ENCODE assay signal across 32 cellular contexts in the genomic region with DNA sequence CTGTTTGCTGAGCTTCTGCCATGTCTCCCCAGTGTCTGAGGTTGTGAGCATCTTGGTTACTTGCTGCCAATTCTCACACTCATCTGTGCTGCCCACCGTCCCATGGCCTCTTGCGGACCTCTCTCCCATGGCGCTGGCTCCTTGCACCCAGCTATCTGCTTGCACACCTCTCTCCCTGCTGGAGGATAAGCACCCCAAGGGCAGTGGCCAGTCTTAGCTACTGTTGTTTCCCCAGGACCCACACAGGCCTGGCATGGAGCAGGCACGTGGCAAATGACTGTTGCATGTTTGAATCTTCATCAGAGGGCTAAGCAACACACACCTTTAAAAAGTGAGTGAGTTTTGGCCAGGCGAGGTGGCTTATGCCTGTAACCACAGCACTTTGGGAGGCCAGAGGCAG. TPM values are rescaled to one million over a fixed set of nuclear protein-coding genes. Genes with fewer than 3 reads are reported as not detected.
"Had no signal": no experiment of that assay in that cellular context is flagged by ENCODE, and none has a peak within 500 bp of the region (broad histone marks: within the 10 kb centered on the region; RNA-seq: fewer than 3 reads in every experiment).

No MANE protein-coding gene starts in this region.

- H3K9me3 ChIP-seq: colonic mucosa, gastroesophageal sphincter, pancreas, prostate gland, thoracic aorta, vagina had no signal

- H3K27ac ChIP-seq: gastroesophageal sphincter, hepatocyte, prostate gland, vagina had no signal

- H3K79me2 ChIP-seq: hepatocyte had no signal

- H3K27ac Mint-ChIP-seq: activated naive CD4-positive, alpha-beta T cell treated with anti-CD3 and anti-CD28 coated beads for 36 hours; effector memory CD8-positive, alpha-beta T cell; mesothelial cell of epicardium; T-helper 17 cell; WTC11 had no signal

- H3K27me3 Mint-ChIP-seq: effector memory CD8-positive, alpha-beta T cell; naive B cell; stimulated activated naive CD8-positive, alpha-beta T cell treated with anti-CD3 and anti-CD28 coated beads, Interleukin-15, Interleukin-2, amounts not matched to agents 100 ng/mL and 50 ng/mL, for 24 hours; T-helper 17 cell; type B pancreatic cell had no signal

- FAIRE-seq: pancreas had no signal

- H3K4me1 Mint-ChIP-seq: naive B cell had no signal

- DNase-seq: activated CD8-positive, alpha-beta memory T cell treated with anti-CD3 and anti-CD28 coated beads, Interleukin-2, amount 50 U/mL, for 4 hours; activated effector memory CD4-positive, alpha-beta T cell treated with anti-CD3 and anti-CD28 coated beads, Interleukin-2, amount 50 U/mL, for 16 hours; activated naive CD4-positive, alpha-beta T cell treated with anti-CD3 and anti-CD28 coated beads for 36 hours; activated T-cell treated with anti-CD3 and anti-CD28 coated beads, Interleukin-2, amount 50 U/mL, for 1 hour; anterior cingulate cortex; cerebellar nuclear complex; colonic mucosa; effector memory CD8-positive, alpha-beta T cell; erythroblast; islet precursor cell; left cardiac atrium; left ventricle myocardium superior; naive B cell; nucleus accumbens; pancreas; retina; stimulated activated CD4-positive, alpha-beta T cell treated with anti-CD3 and anti-CD28 coated beads, Interleukin-12 subunit alpha, Interleukin-12 subunit beta, amount 100 ng/mL, for 4 hours; stimulated activated CD4-positive, alpha-beta T cell treated with anti-CD3 and anti-CD28 coated beads, Interleukin-4, amount 100 ng/mL, for 1 hour; T-helper 17 cell; T1000 had no signal

- ATAC-seq: effector memory CD8-positive, alpha-beta T cell; gastroesophageal sphincter; left cardiac atrium; left ventricle myocardium superior; T-helper 17 cell; WTC11 had no signal

- H3K4me3 Mint-ChIP-seq: activated naive CD4-positive, alpha-beta T cell treated with anti-CD3 and anti-CD28 coated beads for 36 hours; activated T-helper 1 cell treated with anti-CD3 and anti-CD28 coated beads, Interleukin-12 subunit alpha, Interleukin-12 subunit beta, Interleukin-2, Interleukin-4 antibody, amounts not matched to agents 30 ng/mL and 10 ng/mL and 1 ng/mL, durations not matched to agents 14 hours and 24 hours and 36 hours; effector memory CD8-positive, alpha-beta T cell; mesothelial cell of epicardium; stimulated activated naive CD8-positive, alpha-beta T cell treated with anti-CD3 and anti-CD28 coated beads, Interleukin-15, Interleukin-2, amounts not matched to agents 100 ng/mL and 50 ng/mL, for 24 hours; T-helper 17 cell; type B pancreatic cell; WTC11 had no signal

- H3K4me2 ChIP-seq: hepatocyte had no signal

- H3K36me3 Mint-ChIP-seq: mesothelial cell of epicardium, naive B cell, WTC11 had no signal

- H3K9me3 Mint-ChIP-seq: activated naive CD4-positive, alpha-beta T cell treated with anti-CD3 and anti-CD28 coated beads for 36 hours; activated T-helper 1 cell treated with anti-CD3 and anti-CD28 coated beads, Interleukin-12 subunit alpha, Interleukin-12 subunit beta, Interleukin-2, Interleukin-4 antibody, amounts not matched to agents 30 ng/mL and 10 ng/mL and 1 ng/mL, durations not matched to agents 14 hours and 24 hours and 36 hours; effector memory CD8-positive, alpha-beta T cell; mesothelial cell of epicardium; naive B cell; stimulated activated naive CD8-positive, alpha-beta T cell treated with anti-CD3 and anti-CD28 coated beads, Interleukin-15, Interleukin-2, amounts not matched to agents 100 ng/mL and 50 ng/mL, for 24 hours; type B pancreatic cell; WTC11 had no signal

- H3K4me3 ChIP-seq: colonic mucosa, gastroesophageal sphincter, hepatocyte, pancreas, prostate gland, skin epidermis, thoracic aorta, vagina had no signal

- H2AFZ ChIP-seq: hepatocyte had no signal

- H3K27me3 ChIP-seq: colonic mucosa, gastroesophageal sphincter, hepatocyte, pancreas, vagina had no signal

- H3K36me3 ChIP-seq: colonic mucosa, gastroesophageal sphincter, pancreas, prostate gland, thoracic aorta, vagina had no signal

RNA-seq across cellular contexts. Expression of a gene that starts 14.7 kb away (rescaled TPM):
- total RNA-seq: lung microvascular endothelial cell, mesothelial cell of epicardium, thoracic aorta, vagina, WTC11 had no signal
